ENCODE assay signal across 12 cellular contexts in genomic region chr2:200616193-200616592, GRCh38. TPM values are rescaled to one million over a fixed set of nuclear protein-coding genes. Genes with fewer than 3 reads are reported as not detected.
DNase-seq lines count a peak whose midpoint lies in the region; TF ChIP-seq lines count a peak whose summit lies in the region.
"Had no signal": no experiment of that assay in that cellular context is flagged by ENCODE, and none has a peak within 500 bp of the region (broad histone marks: within the 10 kb centered on the region; RNA-seq: fewer than 3 reads in every experiment).

No MANE protein-coding gene starts in this region.

- H3K4me1 ChIP-seq in ovary (ENCODE audit: insufficient read depth): peaks cover 16% of the 10 kb centered on the region

- peak overlapping the region; percentile 57 for H3K4me3 Mint-ChIP-seq in dendritic cell treated with granulocyte-macrophage colony-stimulating factor and Interleukin-4, amounts not matched to agents 40 ng/mL and 50 ng/mL, for 4 days
- H3K4me3 Mint-ChIP-seq: activated T-cell treated with anti-CD3 and anti-CD28 coated beads, Interleukin-2, amount 50 U/mL, for 24 hours had no signal

- H3K4me3 ChIP-seq in GM08714 (ENCODE audit: low read length) (peak overlapping the region; percentile 48; the same call in 1 of the 2 replicates), ovary (no peak overlapping the region)

- 10 to 45% (median 13%) methylated on average over 5 of the region's 5 CpGs for WGBS in ovary, 3 donors

- H3K36me3 Mint-ChIP-seq in dendritic cell treated with granulocyte-macrophage colony-stimulating factor and Interleukin-4, amounts not matched to agents 40 ng/mL and 50 ng/mL, for 4 days (ENCODE audit: low read depth): no peaks in the 10 kb centered on the region

- H3K9me3 ChIP-seq in ovary: no peaks in the 10 kb centered on the region

- intact Hi-C loops in dendritic cell treated with granulocyte-macrophage colony-stimulating factor and Interleukin-4, amounts not matched to agents 40 ng/mL and 50 ng/mL, for 4 days (cut with micrococcal nuclease): no loop called here
- intact Hi-C loops in ovary (cut with DNase I): loop anchor here in 1 of 4 donors (5.0 kb wide), 1 partner anchor 86 kb away; no protein-coding TSS in a partner anchor

- H3K27me3 ChIP-seq in ovary: no peaks in the 10 kb centered on the region

- H3K27me3 Mint-ChIP-seq in dendritic cell treated with granulocyte-macrophage colony-stimulating factor and Interleukin-4, amounts not matched to agents 40 ng/mL and 50 ng/mL, for 4 days: no peaks in the 10 kb centered on the region

- no peak for TF ChIP-seq POLR2A in ovary (IDR thresholded peaks at IDR 0.05)

- no peaks in the 10 kb centered on the region for H3K9me3 Mint-ChIP-seq in dendritic cell treated with granulocyte-macrophage colony-stimulating factor and Interleukin-4, amounts not matched to agents 40 ng/mL and 50 ng/mL, for 4 days
- H3K9me3 Mint-ChIP-seq: activated T-cell treated with anti-CD3 and anti-CD28 coated beads, Interleukin-2, amount 50 U/mL, for 24 hours had no signal

- peak in 1 of 3 donors; percentile 11 for TF ChIP-seq CTCF in ovary (IDR thresholded peaks at IDR 0.05)

- H3K27ac Mint-ChIP-seq in dendritic cell treated with granulocyte-macrophage colony-stimulating factor and Interleukin-4, amounts not matched to agents 40 ng/mL and 50 ng/mL, for 4 days: peak overlapping the region; percentile 58
- H3K27ac Mint-ChIP-seq: activated T-cell treated with anti-CD3 and anti-CD28 coated beads, Interleukin-2, amount 50 U/mL, for 24 hours had no signal

- H3K36me3 ChIP-seq in ovary: no peaks in the 10 kb centered on the region

- peak overlapping the region; percentile 38 to 75 for H3K27ac ChIP-seq in ovary
- H3K27ac ChIP-seq: VCaP had no signal

- no peak for TF ChIP-seq EP300 in ovary (IDR thresholded peaks at IDR 0.05)

- peaks cover 33% of the 10 kb centered on the region for H3K4me1 Mint-ChIP-seq in dendritic cell treated with granulocyte-macrophage colony-stimulating factor and Interleukin-4, amounts not matched to agents 40 ng/mL and 50 ng/mL, for 4 days (ENCODE audit: low read depth)

- DNase-seq in M059J (ENCODE audit: low read depth) (peak; percentile 45), ovary (peak; percentile 34 to 57 (median 52)), A172 (ENCODE audit: low spot score) (no peak), DMS153 (lab: John Stamatoyannopoulos, UW) (no peak)
- DNase-seq in effector CD8-positive, alpha-beta T cell (lab: John Stamatoyannopoulos, UW): no peak
- no peak for DNase-seq in activated CD4-positive, alpha-beta T cell treated with anti-CD3 and anti-CD28 coated beads for 48 hours
- DNase-seq: activated T-cell treated with anti-CD3 and anti-CD28 coated beads, Interleukin-2, amount 50 U/mL, for 24 hours; NCI-H2029; stimulated activated CD4-positive, alpha-beta T cell treated with anti-CD3 and anti-CD28 coated beads, Interleukin-4, amount 100 ng/mL, for 24 hours had no signal

RNA-seq across cellular contexts. Expression of gene AOX1, which starts 30.4 kb away (rescaled TPM):
- total RNA-seq in M059J (2014; rRNA removed; shearing (Covaris generic)): 18.7 and 46.3 TPM in 2 replicates
- 100 to 1,000 TPM in 2 of 7 donors, 10 to 100 TPM in 5; 46.0 to 102 (median 67.2) TPM for total RNA-seq in ovary
- polyA plus RNA-seq in ovary: 100 to 1,000 TPM in 1 of 2 donors, 10 to 100 TPM in 1; 29.1 to 105 TPM
- total RNA-seq in A172 (2014; rRNA removed; shearing (Covaris generic)): 8.4 and 13.2 TPM in 2 replicates

Comparison
In these comparisons a context has a peak if more than half of its experiments do, and no peak if none do; other contexts are left out.
1. DNase-seq: peak in M059J (single experiment) and ovary (5 of 5); none in A172 (single experiment), DMS153 (single experiment), effector CD8-positive, alpha-beta T cell (single experiment) and activated CD4-positive, alpha-beta T cell treated with anti-CD3 and anti-CD28 coated beads for 48 hours (single experiment).